In the genomic region with DNA sequence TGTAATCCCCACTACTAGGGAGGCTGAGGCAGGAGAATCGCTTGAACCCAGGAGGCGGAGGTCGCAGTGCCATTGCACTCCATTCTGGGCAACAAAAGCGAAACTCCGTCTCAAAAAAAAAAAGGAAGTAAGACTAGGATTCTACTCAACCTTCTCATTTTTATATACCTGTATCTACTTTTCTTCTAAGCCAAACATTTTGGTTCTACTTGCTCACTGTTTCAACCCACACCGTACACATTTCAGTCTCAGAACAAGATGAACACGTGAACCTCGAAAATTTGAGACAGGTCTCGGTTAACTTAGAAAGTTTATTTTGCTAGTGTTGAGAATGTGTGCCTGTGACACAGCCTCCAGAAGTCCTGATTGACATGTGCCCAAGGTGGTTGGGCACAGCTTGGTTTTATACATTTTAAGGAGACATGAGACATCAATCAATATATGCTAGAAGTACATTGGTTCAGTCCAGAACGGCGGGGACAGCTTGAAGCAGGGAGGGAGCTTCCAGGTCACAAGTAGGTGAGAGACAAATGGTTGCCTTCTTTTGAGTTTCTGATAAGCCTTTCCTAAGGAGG, we compare ENCODE assay signal across 1 cellular context.
TF ChIP-seq lines count a peak whose summit lies in the region.

No MANE protein-coding gene starts in this region.

TF ChIP-seq in SK-N-SH, 30 proteins besides CTCF, POLR2A, EP300 and RAD21 (continued from another document):
- TF ChIP-seq RFX5 (IDR thresholded peaks at IDR 0.05; ENCODE audit: low read length) (no peak), ELF1 (IDR thresholded peaks at IDR 0.05) (no peak), MXI1 (IDR thresholded peaks at IDR 0.05; ENCODE audit: low read depth, low read length) (no peak), RCOR1 (IDR thresholded peaks at IDR 0.05; ENCODE audit: low read length) (no peak), FOXM1 (IDR thresholded peaks at IDR 0.05; ENCODE audit: low read depth) (no peak), MEF2A (IDR thresholded peaks at IDR 0.05; ENCODE audit: borderline replicate concordance, low read depth) (no peak), GABPA (IDR thresholded peaks at IDR 0.05; ENCODE audit: low read depth) (no peak)
- TF ChIP-seq, protein P1, sequence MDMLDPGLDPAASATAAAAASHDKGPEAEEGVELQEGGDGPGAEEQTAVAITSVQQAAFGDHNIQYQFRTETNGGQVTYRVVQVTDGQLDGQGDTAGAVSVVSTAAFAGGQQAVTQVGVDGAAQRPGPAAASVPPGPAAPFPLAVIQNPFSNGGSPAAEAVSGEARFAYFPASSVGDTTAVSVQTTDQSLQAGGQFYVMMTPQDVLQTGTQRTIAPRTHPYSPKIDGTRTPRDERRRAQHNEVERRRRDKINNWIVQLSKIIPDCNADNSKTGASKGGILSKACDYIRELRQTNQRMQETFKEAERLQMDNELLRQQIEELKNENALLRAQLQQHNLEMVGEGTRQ (IDR thresholded peaks at IDR 0.05; ENCODE audit: borderline replicate concordance, low read depth, low read length) = no peak
- TF ChIP-seq, protein P2, sequence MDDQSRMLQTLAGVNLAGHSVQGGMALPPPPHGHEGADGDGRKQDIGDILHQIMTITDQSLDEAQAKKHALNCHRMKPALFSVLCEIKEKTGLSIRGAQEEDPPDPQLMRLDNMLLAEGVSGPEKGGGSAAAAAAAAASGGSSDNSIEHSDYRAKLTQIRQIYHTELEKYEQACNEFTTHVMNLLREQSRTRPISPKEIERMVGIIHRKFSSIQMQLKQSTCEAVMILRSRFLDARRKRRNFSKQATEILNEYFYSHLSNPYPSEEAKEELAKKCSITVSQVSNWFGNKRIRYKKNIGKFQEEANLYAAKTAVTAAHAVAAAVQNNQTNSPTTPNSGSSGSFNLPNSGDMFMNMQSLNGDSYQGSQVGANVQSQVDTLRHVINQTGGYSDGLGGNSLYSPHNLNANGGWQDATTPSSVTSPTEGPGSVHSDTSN (IDR thresholded peaks at IDR 0.05) = no peak
- TF ChIP-seq, protein P3, sequence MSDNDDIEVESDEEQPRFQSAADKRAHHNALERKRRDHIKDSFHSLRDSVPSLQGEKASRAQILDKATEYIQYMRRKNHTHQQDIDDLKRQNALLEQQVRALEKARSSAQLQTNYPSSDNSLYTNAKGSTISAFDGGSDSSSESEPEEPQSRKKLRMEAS (IDR thresholded peaks at IDR 0.05; ENCODE audit: low read depth) = no peak
TF ChIP-seq in SK-N-SH: peak in this region for 0.
